Comparison of ENCODE assay signal across 17 cellular contexts in genomic region chr15:44315164-44315563, GRCh38. TPM values are rescaled to one million over a fixed set of nuclear protein-coding genes. Genes with fewer than 3 reads are reported as not detected.
A peak's percentile ranks its signal among the peaks of the same experiment; 100 is the strongest.
DNase-seq lines count a peak whose midpoint lies in the region; ATAC-seq, FAIRE-seq and TF ChIP-seq lines count a peak whose summit lies in the region.
"Had no signal": no experiment of that assay in that cellular context is flagged by ENCODE, and none has a peak within 500 bp of the region (broad histone marks: within the 10 kb centered on the region; RNA-seq: fewer than 3 reads in every experiment).

No MANE protein-coding gene starts in this region.

- DNase-seq in A549 (ENCODE audit: low read depth in 1 of 2, low spot score in 1 of 2) (no peak), MV-4-11 (lab: John Stamatoyannopoulos, UW) (peak; percentile 58), NCI-H345 treated with DMSO at 0.1 percent for 48 hours (lab: John Stamatoyannopoulos, UW; ENCODE audit: unreplicated experiment) (no peak), HK-2 (ENCODE audit: unreplicated experiment) (no peak), AG08395 (ENCODE audit: low spot score) (no peak), retina (no peak)
- no peak for DNase-seq in central memory CD8-positive, alpha-beta T cell (ENCODE audit: low spot score in 2 of 2)
- DNase-seq: Caco-2, GOT3, MG63, NCI-H1436 treated with DMSO at 0.1 percent for 48 hours, NCI-H2081, NCI-H524 treated with DMSO at 0.1 percent for 48 hours, PC-3 had no signal

- POLR2A ChIA-PET in A549 (lab: Yijun Ruan, JAX): no interaction called here

- no peaks in the 10 kb centered on the region for H3K36me3 ChIP-seq in mucosa of rectum (ENCODE audit: control insufficient read depth in 2 of 2, insufficient read depth in 2 of 2, low read length in 2 of 2)

- no peak for TF ChIP-seq CTCF in A549 (IDR thresholded peaks at IDR 0.05)

- peak overlapping the region; percentile 34; the same call in 1 of the 3 replicates for H3K4me2 ChIP-seq in A549
- H3K4me2 ChIP-seq: KMS-11 had no signal

- no peak overlapping the region for H3K4me3 ChIP-seq in A549
- no peak overlapping the region for H3K4me3 ChIP-seq in mucosa of rectum (ENCODE audit: low read length in 2 of 2)
- H3K4me3 ChIP-seq: MG63 had no signal

- no peak for ATAC-seq in A549
- no peak for ATAC-seq in central memory CD8-positive, alpha-beta T cell (replicated peaks; ENCODE audit: extremely low read depth, poor library complexity, severe bottlenecking)
- ATAC-seq: PC-3 had no signal

- FAIRE-seq in A549 (lab: Jason Lieb, UNC): no peak
- FAIRE-seq: A204.1 had no signal

- H3K4me1 ChIP-seq in A549 (peaks cover 16% of the 10 kb centered on the region), mucosa of rectum (ENCODE audit: control insufficient read depth in 2 of 2, insufficient read depth in 2 of 2, low read length in 2 of 2) (peaks cover 0 to 21% of the 10 kb centered on the region in 2 donors)
- H3K4me1 ChIP-seq: Caco-2 had no signal

- WGBS in A549 (ENCODE audit: missing lambda C conversion rate): 69% methylated on average over 2 of the region's 2 CpGs

- CTCF ChIA-PET in A549 (lab: Yijun Ruan, JAX): no interaction called here

- no peak for TF ChIP-seq POLR2A in A549 (IDR thresholded peaks at IDR 0.05; ENCODE audit: low read length)

- H3K9me3 ChIP-seq in A549 (no peaks in the 10 kb centered on the region), mucosa of rectum (ENCODE audit: control insufficient read depth in 2 of 2, low read length in 2 of 2) (no peaks in the 10 kb centered on the region)
- H3K9me3 ChIP-seq: Caco-2, MG63 had no signal

- peaks cover 40% of the 10 kb centered on the region for H3K4me1 Mint-ChIP-seq in central memory CD8-positive, alpha-beta T cell

- H3K9me3 Mint-ChIP-seq in central memory CD8-positive, alpha-beta T cell: no peaks in the 10 kb centered on the region

- peak overlapping the region; percentile 14 for H3K27ac Mint-ChIP-seq in central memory CD8-positive, alpha-beta T cell (ENCODE audit: low read depth)

- no peak for TF ChIP-seq RAD21 in A549 (conservative IDR thresholded peaks at IDR 0.05 in 1 of 2, IDR thresholded peaks at IDR 0.05 in 1 of 2)

- H3K27me3 Mint-ChIP-seq in central memory CD8-positive, alpha-beta T cell: no peaks in the 10 kb centered on the region

- peak overlapping the region in 1 of 2 donors; percentile 48 for H3K9ac ChIP-seq in mucosa of rectum (ENCODE audit: low read depth in 1 of 2, low read length in 2 of 2)
- H3K9ac ChIP-seq: KMS-11 had no signal

- H3K27ac ChIP-seq in A549 (no peak overlapping the region), mucosa of rectum (ENCODE audit: low read depth in 2 of 2, low read length in 2 of 2) (peak overlapping the region; percentile 38 to 76)
- H3K27ac ChIP-seq: KMS-11 had no signal

- no peak overlapping the region for H3K4me3 Mint-ChIP-seq in central memory CD8-positive, alpha-beta T cell

- no peak for TF ChIP-seq EP300 in A549 (IDR thresholded peaks at IDR 0.05)

- peaks cover 2% of the 10 kb centered on the region for H3K36me3 Mint-ChIP-seq in central memory CD8-positive, alpha-beta T cell (ENCODE audit: insufficient read depth)

- H3K27me3 ChIP-seq in mucosa of rectum (ENCODE audit: control insufficient read depth in 2 of 2, insufficient read depth in 2 of 2, low read length in 2 of 2): no peaks in the 10 kb centered on the region
- H3K27me3 ChIP-seq: MG63 had no signal

TF ChIP-seq in A549, 52 proteins besides CTCF, POLR2A, EP300 and RAD21:
- no peak for TF ChIP-seq HMGXB4 (CRISPR knock-in tag; IDR thresholded peaks at IDR 0.05; ENCODE audit: borderline replicate concordance)
- TF ChIP-seq NPAS2 (CRISPR knock-in tag; IDR thresholded peaks at IDR 0.05; ENCODE audit: borderline replicate concordance): no peak
- no peak for TF ChIP-seq EHMT2 (IDR thresholded peaks at IDR 0.05; ENCODE audit: low read depth)
- TF ChIP-seq HOXB5 (CRISPR knock-in tag; IDR thresholded peaks at IDR 0.05): no peak
- no peak for TF ChIP-seq CHD4 (IDR thresholded peaks at IDR 0.05; ENCODE audit: borderline replicate concordance)
TF ChIP-seq in A549: peak in this region for 0.

RNA-seq across cellular contexts. Expression of gene GOLM2, which starts 26.6 kb away (rescaled TPM):
- polyA plus RNA-seq in A549 (2011; rRNA removed): 48.3 and 52.0 TPM in 2 replicates
- polyA plus RNA-seq in A549 (2012; cell fraction: cytosol; rRNA removed): 11.1 and 15.9 TPM in 2 replicates
- polyA plus RNA-seq in A549 (2012; cell fraction: nucleus; rRNA removed): 9.1 and 10.4 TPM in 2 replicates
- 34.7 to 41.1 TPM (median 35.4 TPM) in 3 replicates for polyA plus RNA-seq in A549 (2017; fragmentation: RNase III; extraction: RNeasy Plus Mini Kit Qiagen cat#74134 plus additional on column Dnase treatment)
- polyA minus RNA-seq in A549 (2011; rRNA and poly(A)+ RNA removed): 16.2 and 17.8 TPM in 2 replicates

Comparison
In these comparisons a context has a peak if more than half of its experiments do, and no peak if none do; other contexts are left out.
1. H3K27ac ChIP-seq: peak in mucosa of rectum (2 of 2); none in A549 (0 of 2).